8 cellular contexts compared by ENCODE assay signal in genomic region chr6:53302678-53303360, GRCh38. TPM values are rescaled to one million over a fixed set of nuclear protein-coding genes. Genes with fewer than 3 reads are reported as not detected.
DNase-seq lines count a peak whose midpoint lies in the region; ATAC-seq, FAIRE-seq and TF ChIP-seq lines count a peak whose summit lies in the region.

No MANE protein-coding gene starts in this region.

- intact Hi-C loops in GM12878 (cut with micrococcal nuclease; ENCODE audit: unreplicated experiment), result no loop called here

- SMC1A ChIA-PET in GM12878 (lab: Charles Lee; ENCODE audit: uncharacterized antibody, unreplicated experiment), result interaction anchor here (0.7 to 3.8 kb wide), 27 partner anchors 8 to 155 kb away, joined by 3 to 32 read pairs (median 5); no protein-coding TSS in a partner anchor

- peaks cover 7% of the 10 kb centered on the region for H3K36me3 ChIP-seq in HUES6 (ENCODE audit: control insufficient read depth, insufficient read depth, low read length)
- H3K36me3 ChIP-seq in GM12878 (ENCODE audit: control insufficient read depth in 2 of 2, insufficient read depth in 2 of 2, low read length in 1 of 2), result no peaks in the 10 kb centered on the region; a peak in 1 of 4 replicates
- H3K36me3 ChIP-seq in liver (ENCODE audit: control insufficient read depth in 4 of 4, insufficient read depth in 3 of 4, low read depth in 1 of 4, low read length in 3 of 4), result no peaks in the 10 kb centered on the region

- H3K4me1 ChIP-seq in HUES6 (ENCODE audit: control insufficient read depth, insufficient read depth, low read length), result peaks cover 26% of the 10 kb centered on the region
- H3K4me1 ChIP-seq in GM12878 (ENCODE audit: control insufficient read depth, insufficient read depth, low read length), result peaks cover 15% of the 10 kb centered on the region
- peaks cover 20 to 73% (median 65%) of the 10 kb centered on the region in 4 donors for H3K4me1 ChIP-seq in liver (ENCODE audit: control insufficient read depth in 4 of 4, insufficient read depth in 4 of 4, low read length in 3 of 4)

- no peak for FAIRE-seq in GM12878 (lab: Jason Lieb, UNC)

- DNase-seq in 8988T (peak; percentile 38), GM12878 (ENCODE audit: low read depth, low spot score) (no peak), activated gamma-delta T cell treated with Interleukin-2 at 50 U/mL for 16 hours (no peak), globus pallidus (ENCODE audit: low spot score) (no peak), NCI-H774 (lab: John Stamatoyannopoulos, UW) (no peak), amniotic stem cell (lab: John Stamatoyannopoulos, UW) (no peak)

- no TSS peak for BruUV-seq in GM12878 (replicated peaks; lab: Mats Ljungman, UMichigan)

- H3K27ac ChIP-seq in HUES6 (ENCODE audit: low read depth, low read length) (peak overlapping the region; percentile 65; the same call in 1 of the 2 replicates), GM12878 (ENCODE audit: control insufficient read depth, insufficient read depth) (no peak overlapping the region), liver (ENCODE audit: low read depth in 1 of 2, low read length in 2 of 2) (peak overlapping the region in 1 of 2 donors; percentile 41)

- in situ Hi-C loops in GM12878 (cut with MboI), result no loop called here

- POLR2A ChIA-PET in GM12878 (lab: Charles Lee), result interaction anchor here (0.7 to 1.5 kb wide), 9 partner anchors 11 to 155 kb away, joined by 3 to 8 read pairs (median 3); no protein-coding TSS in a partner anchor

- TF ChIP-seq EP300 in GM12878 (IDR thresholded peaks at IDR 0.05; ENCODE audit: borderline replicate concordance in 1 of 2, control insufficient read depth in 1 of 2, low read depth in 2 of 2, low read length in 2 of 2), result no peak

- RAD21 ChIA-PET in GM12878 (lab: Charles Lee; ENCODE audit: unreplicated experiment), result interaction anchor here (0.8 to 2.5 kb wide), 15 partner anchors 8 to 124 kb away, joined by 3 to 15 read pairs (median 5); partner anchors contain the start of gene ELOVL5

- WGBS in GM12878 (ENCODE audit: insufficient coverage, insufficient replicate concordance, low lambda C conversion rate, missing lambda C conversion rate), result 58% methylated on average over 6 of the region's 6 CpGs
- 32% methylated on average over 6 of the region's 6 CpGs for WGBS in liver

- H4K20me1 ChIP-seq in GM12878 (ENCODE audit: control insufficient read depth, insufficient read depth), result no peaks in the 10 kb centered on the region; the same call in 1 of the 2 replicates

- TF ChIP-seq RAD21 in GM12878 (IDR thresholded peaks at IDR 0.05; ENCODE audit: insufficient read depth, low read depth, low read length), result no peak
- TF ChIP-seq RAD21 in liver (IDR thresholded peaks at IDR 0.05), result peak in 1 of 2 donors; percentile 7

- H3K4me3 ChIP-seq in HUES6 (ENCODE audit: low read depth, low read length), result no peak overlapping the region
- H3K4me3 ChIP-seq in GM12878, result no peak overlapping the region
- H3K4me3 ChIP-seq in liver (ENCODE audit: low read depth in 1 of 3, low read length in 3 of 3), result no peak overlapping the region

- TF ChIP-seq CTCF in GM12878 (IDR thresholded peaks at IDR 0.05 in 2 of 3, conservative IDR thresholded peaks at IDR 0.05 in 1 of 3; ENCODE audit: control insufficient read depth in 2 of 3, extremely low read depth in 1 of 3, insufficient read depth in 1 of 3, low read depth in 3 of 3, low read length in 3 of 3) (no peak), liver (IDR thresholded peaks at IDR 0.05; ENCODE audit: low read depth, low read length, missing input control) (no peak)

- H2AFZ ChIP-seq in GM12878 (ENCODE audit: control insufficient read depth, low read depth, low read length), result no peak overlapping the region

- peaks cover 15% of the 10 kb centered on the region for H3K9me3 ChIP-seq in HUES6 (ENCODE audit: control insufficient read depth, insufficient read depth, low read depth, low read length)
- no peaks in the 10 kb centered on the region for H3K9me3 ChIP-seq in GM12878 (replicated peaks; ENCODE audit: control insufficient read depth, insufficient read depth, low read length)
- H3K9me3 ChIP-seq in liver (ENCODE audit: control insufficient read depth in 4 of 4, low read length in 3 of 4), result no peaks in the 10 kb centered on the region

- peaks cover 39% of the 10 kb centered on the region for H3K79me2 ChIP-seq in GM12878 (ENCODE audit: control insufficient read depth, insufficient read depth, low read length)

- H3K9ac ChIP-seq in HUES6 (ENCODE audit: low read length), result no peak overlapping the region
- H3K9ac ChIP-seq in GM12878 (ENCODE audit: control insufficient read depth, insufficient read depth, low read length), result no peak overlapping the region
- H3K9ac ChIP-seq in liver (ENCODE audit: low read depth in 1 of 2, low read length in 2 of 2), result no peak overlapping the region

- peak overlapping the region; percentile 63 for H3K4me2 ChIP-seq in GM12878 (ENCODE audit: control insufficient read depth, insufficient read depth)

- CTCF ChIA-PET in GM12878 (lab: Yijun Ruan, JAX), result interaction anchor here (0.6 to 5.8 kb wide), 16 partner anchors 8 to 230 kb away, joined by 3 to 29 read pairs (median 4); no protein-coding TSS in a partner anchor

- no peak for TF ChIP-seq POLR2A in GM12878 (IDR thresholded peaks at IDR 0.05; ENCODE audit: low read depth, low read length)

- no peak for ATAC-seq in GM12878

- no peaks in the 10 kb centered on the region for H3K27me3 ChIP-seq in HUES6 (ENCODE audit: control insufficient read depth, insufficient read depth, low read length)
- no peaks in the 10 kb centered on the region for H3K27me3 ChIP-seq in GM12878 (replicated peaks in 1 of 2; ENCODE audit: control insufficient read depth in 2 of 2, insufficient read depth in 2 of 2, low read length in 1 of 2)
- H3K27me3 ChIP-seq in liver (ENCODE audit: control insufficient read depth in 4 of 4, insufficient read depth in 4 of 4, low read length in 3 of 4), result no peaks in the 10 kb centered on the region

TF ChIP-seq in GM12878, 131 proteins besides CTCF, POLR2A, EP300 and RAD21 (continues in another document):
- TF ChIP-seq EZH2 (IDR thresholded peaks at IDR 0.05; ENCODE audit: borderline replicate concordance, control insufficient read depth, low read depth, low read length), result no peak

TF ChIP-seq in liver, 16 proteins besides CTCF, POLR2A, EP300 and RAD21:
- TF ChIP-seq REST (IDR thresholded peaks at IDR 0.05), result no peak
- peak; percentile 14 to 17 for TF ChIP-seq JUND (IDR thresholded peaks at IDR 0.05)

RNA-seq across cellular contexts. Expression of gene ELOVL5, which starts 45.9 kb away (rescaled TPM):
- total RNA-seq in GM12878 (2013; cell fraction: nucleolus; rRNA removed), result 309 and 344 TPM in 2 replicates
- total RNA-seq in GM12878 (2014; rRNA removed), result 156 and 169 TPM in 2 replicates
- 187 and 191 TPM in 2 replicates for total RNA-seq in GM12878 (2014; rRNA removed; fragmentation: Illumina TruSeq; extraction: Trizol)
- 187 and 196 TPM in 2 replicates for total RNA-seq in GM12878 (2021)
- polyA plus RNA-seq in GM12878 (2011; ENCODE audit: low read depth), result 55.1 TPM
- 215 and 245 TPM in 2 replicates for polyA plus RNA-seq in GM12878 (2011; rRNA removed)
- polyA plus RNA-seq in GM12878 (2011; cell fraction: cytosol; rRNA removed), result 120 and 132 TPM in 2 replicates
- polyA plus RNA-seq in GM12878 (2011; cell fraction: nucleus; rRNA removed), result 189 and 251 TPM in 2 replicates
- 82.4 and 87.4 TPM in 2 replicates for polyA plus RNA-seq in GM12878 (2012)
- 241 and 312 TPM in 2 replicates for polyA plus RNA-seq in GM12878 (2014; fragmentation: Illumina TruSeq; extraction: Trizol)
- polyA plus RNA-seq in GM12878 (2014; fragmentation: Nextera tagmentation; extraction: Ambion mirVana), result 100 to 1,000 TPM; 187 to 195 TPM
- polyA plus RNA-seq in GM12878 (2014; rRNA removed), result 162 and 163 TPM in 2 replicates
- polyA plus RNA-seq in GM12878 (2016; fragmentation: Nextera tagmentation; extraction: Ambion mirVana), result 100 to 1,000 TPM; 226 to 229 TPM
- 305 and 322 TPM in 2 replicates for polyA minus RNA-seq in GM12878 (2011; rRNA and poly(A)+ RNA removed)
- 104 and 118 TPM in 2 replicates for polyA minus RNA-seq in GM12878 (2011; cell fraction: cytosol; rRNA and poly(A)+ RNA removed)
- 126 and 135 TPM in 2 replicates for polyA minus RNA-seq in GM12878 (2011; cell fraction: nucleus; rRNA and poly(A)+ RNA removed)
- total RNA-seq in liver, result 10 to 100 TPM; 61.2 to 77.8 TPM
- polyA plus RNA-seq in liver, result 10 to 100 TPM; 22.1 to 54.4 TPM
